1 cellular context compared by ENCODE assay signal in genomic region chr4:56976283-56976877, GRCh38.
TF ChIP-seq lines count a peak whose summit lies in the region.

No MANE protein-coding gene starts in this region.

TF ChIP-seq in A549, 52 proteins besides CTCF, POLR2A, EP300 and RAD21 (continued from another document):
- TF ChIP-seq, protein P1, sequence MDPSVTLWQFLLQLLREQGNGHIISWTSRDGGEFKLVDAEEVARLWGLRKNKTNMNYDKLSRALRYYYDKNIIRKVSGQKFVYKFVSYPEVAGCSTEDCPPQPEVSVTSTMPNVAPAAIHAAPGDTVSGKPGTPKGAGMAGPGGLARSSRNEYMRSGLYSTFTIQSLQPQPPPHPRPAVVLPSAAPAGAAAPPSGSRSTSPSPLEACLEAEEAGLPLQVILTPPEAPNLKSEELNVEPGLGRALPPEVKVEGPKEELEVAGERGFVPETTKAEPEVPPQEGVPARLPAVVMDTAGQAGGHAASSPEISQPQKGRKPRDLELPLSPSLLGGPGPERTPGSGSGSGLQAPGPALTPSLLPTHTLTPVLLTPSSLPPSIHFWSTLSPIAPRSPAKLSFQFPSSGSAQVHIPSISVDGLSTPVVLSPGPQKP (IDR thresholded peaks at IDR 0.05; ENCODE audit: low read depth, low read length) = no peak
- TF ChIP-seq E2F6 (IDR thresholded peaks at IDR 0.05; ENCODE audit: borderline replicate concordance, low read depth) = no peak
- TF ChIP-seq, protein P2, sequence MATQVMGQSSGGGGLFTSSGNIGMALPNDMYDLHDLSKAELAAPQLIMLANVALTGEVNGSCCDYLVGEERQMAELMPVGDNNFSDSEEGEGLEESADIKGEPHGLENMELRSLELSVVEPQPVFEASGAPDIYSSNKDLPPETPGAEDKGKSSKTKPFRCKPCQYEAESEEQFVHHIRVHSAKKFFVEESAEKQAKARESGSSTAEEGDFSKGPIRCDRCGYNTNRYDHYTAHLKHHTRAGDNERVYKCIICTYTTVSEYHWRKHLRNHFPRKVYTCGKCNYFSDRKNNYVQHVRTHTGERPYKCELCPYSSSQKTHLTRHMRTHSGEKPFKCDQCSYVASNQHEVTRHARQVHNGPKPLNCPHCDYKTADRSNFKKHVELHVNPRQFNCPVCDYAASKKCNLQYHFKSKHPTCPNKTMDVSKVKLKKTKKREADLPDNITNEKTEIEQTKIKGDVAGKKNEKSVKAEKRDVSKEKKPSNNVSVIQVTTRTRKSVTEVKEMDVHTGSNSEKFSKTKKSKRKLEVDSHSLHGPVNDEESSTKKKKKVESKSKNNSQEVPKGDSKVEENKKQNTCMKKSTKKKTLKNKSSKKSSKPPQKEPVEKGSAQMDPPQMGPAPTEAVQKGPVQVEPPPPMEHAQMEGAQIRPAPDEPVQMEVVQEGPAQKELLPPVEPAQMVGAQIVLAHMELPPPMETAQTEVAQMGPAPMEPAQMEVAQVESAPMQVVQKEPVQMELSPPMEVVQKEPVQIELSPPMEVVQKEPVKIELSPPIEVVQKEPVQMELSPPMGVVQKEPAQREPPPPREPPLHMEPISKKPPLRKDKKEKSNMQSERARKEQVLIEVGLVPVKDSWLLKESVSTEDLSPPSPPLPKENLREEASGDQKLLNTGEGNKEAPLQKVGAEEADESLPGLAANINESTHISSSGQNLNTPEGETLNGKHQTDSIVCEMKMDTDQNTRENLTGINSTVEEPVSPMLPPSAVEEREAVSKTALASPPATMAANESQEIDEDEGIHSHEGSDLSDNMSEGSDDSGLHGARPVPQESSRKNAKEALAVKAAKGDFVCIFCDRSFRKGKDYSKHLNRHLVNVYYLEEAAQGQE (IDR thresholded peaks at IDR 0.05) = no peak
- no peak for TF ChIP-seq SREBF2 (IDR thresholded peaks at IDR 0.05)
- no peak for TF ChIP-seq HES2 (IDR thresholded peaks at IDR 0.05)
- TF ChIP-seq, protein P3, sequence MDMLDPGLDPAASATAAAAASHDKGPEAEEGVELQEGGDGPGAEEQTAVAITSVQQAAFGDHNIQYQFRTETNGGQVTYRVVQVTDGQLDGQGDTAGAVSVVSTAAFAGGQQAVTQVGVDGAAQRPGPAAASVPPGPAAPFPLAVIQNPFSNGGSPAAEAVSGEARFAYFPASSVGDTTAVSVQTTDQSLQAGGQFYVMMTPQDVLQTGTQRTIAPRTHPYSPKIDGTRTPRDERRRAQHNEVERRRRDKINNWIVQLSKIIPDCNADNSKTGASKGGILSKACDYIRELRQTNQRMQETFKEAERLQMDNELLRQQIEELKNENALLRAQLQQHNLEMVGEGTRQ (IDR thresholded peaks at IDR 0.05) = no peak
- no peak for TF ChIP-seq TFCP2L1 (CRISPR knock-in tag; IDR thresholded peaks at IDR 0.05)
TF ChIP-seq in A549: peak in this region for 0.
